Comparison of ENCODE assay signal across 8 cellular contexts in the genomic region with DNA sequence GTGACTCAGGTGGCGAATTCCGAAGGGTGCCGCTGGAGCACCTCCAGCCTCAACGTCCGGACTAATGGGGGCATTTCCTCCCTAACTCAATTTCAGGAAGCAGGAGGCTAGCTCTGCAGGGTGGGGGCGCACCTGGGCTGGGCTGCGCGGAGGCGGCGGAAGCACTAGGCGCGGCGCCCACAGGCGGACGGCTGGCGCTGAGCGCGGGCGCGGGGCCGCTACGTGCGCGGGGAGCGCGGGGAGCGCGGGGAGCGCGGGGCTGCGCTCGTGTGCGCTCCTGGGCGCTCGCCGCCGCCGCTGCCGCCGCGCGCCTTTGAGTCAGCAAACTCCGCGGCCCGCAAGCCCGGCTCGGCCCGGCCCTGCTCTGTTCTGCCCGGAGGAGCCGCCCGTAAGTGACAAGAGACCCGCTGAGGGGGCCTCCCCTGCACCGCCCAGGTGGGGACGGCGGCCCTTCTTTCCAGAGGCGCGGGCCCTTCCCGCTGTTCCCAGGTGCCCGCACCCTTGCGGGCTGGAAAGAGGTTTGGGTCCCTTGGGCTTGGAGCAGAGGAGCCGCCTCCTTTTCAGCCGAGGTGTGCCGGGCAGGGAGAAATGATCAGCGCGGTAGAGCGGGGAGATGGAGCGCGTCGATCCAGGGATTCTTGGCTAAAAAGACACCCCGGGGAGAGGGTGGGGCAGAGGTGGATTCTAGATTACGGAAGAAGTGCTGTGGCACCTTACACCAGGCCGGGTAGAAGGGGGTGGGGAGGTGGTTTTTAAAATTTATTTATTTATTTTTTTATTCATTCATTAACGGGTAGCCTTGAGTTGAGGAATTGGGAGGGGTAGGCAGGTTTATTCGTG. TPM values are rescaled to one million over a fixed set of nuclear protein-coding genes. Genes with fewer than 3 reads are reported as not detected.
A peak's percentile ranks its signal among the peaks of the same experiment; 100 is the strongest.
DNase-seq lines count a peak whose midpoint lies in the region; ATAC-seq and TF ChIP-seq lines count a peak whose summit lies in the region.

A gene with protein sequence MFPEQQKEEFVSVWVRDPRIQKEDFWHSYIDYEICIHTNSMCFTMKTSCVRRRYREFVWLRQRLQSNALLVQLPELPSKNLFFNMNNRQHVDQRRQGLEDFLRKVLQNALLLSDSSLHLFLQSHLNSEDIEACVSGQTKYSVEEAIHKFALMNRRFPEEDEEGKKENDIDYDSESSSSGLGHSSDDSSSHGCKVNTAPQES (plus strand): TSS at position 164 of the 840 bp plus-strand sequence. CDS start 54,581 bp downstream, outside the sequence.

- intact Hi-C loops in naive thymus-derived CD4-positive, alpha-beta T cell (cut with micrococcal nuclease), result loop anchor here (1.0 to 5.0 kb wide), 10 partner anchors 73 to 1450 kb away; a partner anchor contains a TSS

- CTCF ChIA-PET in naive thymus-derived CD4-positive, alpha-beta T cell (lab: Charles Lee), result interaction anchor here (0.7 to 1.0 kb wide), 3 partner anchors 82 to 95 kb away, joined by 3 to 4 read pairs (median 3); no protein-coding TSS in a partner anchor

- H3K27ac Mint-ChIP-seq in naive thymus-derived CD4-positive, alpha-beta T cell, result peak within 1 kb of the TSS; percentile 45 to 91 (median 82)
- H3K27ac Mint-ChIP-seq in stimulated activated naive B cell treated with anti-CD40 and anti-IgM and Interleukin-4, amounts not matched to agents 10 μg/mL and 1 μg/mL and 100 μg/mL, for 72 hours, result peak within 1 kb of the TSS; percentile 95

- no peaks in the 10 kb centered on the region for H3K27me3 ChIP-seq in naive thymus-derived CD4-positive, alpha-beta T cell (ENCODE audit: control insufficient read depth in 2 of 2, insufficient read depth in 2 of 2, low read length in 2 of 2)

- peak within 1 kb of the TSS; percentile 58 for H3K27ac ChIP-seq in naive thymus-derived CD4-positive, alpha-beta T cell (ENCODE audit: low read depth, low read length)

- peaks cover 22 to 41% (median 35%) of the 10 kb centered on the region in 7 donors for H3K4me1 Mint-ChIP-seq in naive thymus-derived CD4-positive, alpha-beta T cell
- H3K4me1 Mint-ChIP-seq in stimulated activated naive B cell treated with anti-CD40 and anti-IgM and Interleukin-4, amounts not matched to agents 10 μg/mL and 1 μg/mL and 100 μg/mL, for 72 hours, result peaks cover 24 to 50% of the 10 kb centered on the region in 2 donors

- H3K9me3 ChIP-seq in naive thymus-derived CD4-positive, alpha-beta T cell (ENCODE audit: control insufficient read depth in 2 of 3, low read length in 3 of 3), result no peaks in the 10 kb centered on the region

- no peaks in the 10 kb centered on the region for H3K9me3 Mint-ChIP-seq in naive thymus-derived CD4-positive, alpha-beta T cell
- H3K9me3 Mint-ChIP-seq in stimulated activated naive B cell treated with anti-CD40 and anti-IgM and Interleukin-4, amounts not matched to agents 10 μg/mL and 1 μg/mL and 100 μg/mL, for 72 hours, result no peaks in the 10 kb centered on the region

- POLR2A ChIA-PET in naive thymus-derived CD4-positive, alpha-beta T cell (lab: Charles Lee), result interaction anchor here (0.6 to 2.3 kb wide), 5 partner anchors 78 to 212 kb away, joined by 3 to 20 read pairs (median 3); a partner anchor contains a TSS

- H3K36me3 ChIP-seq in naive thymus-derived CD4-positive, alpha-beta T cell (ENCODE audit: control insufficient read depth in 2 of 3, insufficient read depth in 3 of 3, low read length in 3 of 3), result no peaks in the 10 kb centered on the region

- peaks cover 0 to 13% (median 0%) of the 10 kb centered on the region in 5 donors for H3K27me3 Mint-ChIP-seq in naive thymus-derived CD4-positive, alpha-beta T cell
- H3K27me3 Mint-ChIP-seq in stimulated activated naive B cell treated with anti-CD40 and anti-IgM and Interleukin-4, amounts not matched to agents 10 μg/mL and 1 μg/mL and 100 μg/mL, for 72 hours, result no peaks in the 10 kb centered on the region

- peak within 1 kb of the TSS; percentile 15; the same call in 1 of the 2 replicates for H3K4me3 ChIP-seq in AG10803 (ENCODE audit: low read length)
- H3K4me3 ChIP-seq in epithelial cell of proximal tubule (ENCODE audit: low read depth, low read length), result peak within 1 kb of the TSS; percentile 89
- H3K4me3 ChIP-seq in naive thymus-derived CD4-positive, alpha-beta T cell (ENCODE audit: low read length), result peak within 1 kb of the TSS; percentile 88

- peaks cover 0 to 17% (median 0%) of the 10 kb centered on the region in 5 donors for H3K36me3 Mint-ChIP-seq in naive thymus-derived CD4-positive, alpha-beta T cell
- H3K36me3 Mint-ChIP-seq in stimulated activated naive B cell treated with anti-CD40 and anti-IgM and Interleukin-4, amounts not matched to agents 10 μg/mL and 1 μg/mL and 100 μg/mL, for 72 hours, result peaks cover 4 to 5% of the 10 kb centered on the region in 2 donors

- TF ChIP-seq CTCF in AG10803 (conservative IDR thresholded peaks at IDR 0.05; ENCODE audit: low read length), result no peak
- peak; percentile 56 for TF ChIP-seq CTCF in epithelial cell of proximal tubule (conservative IDR thresholded peaks at IDR 0.05; ENCODE audit: low read depth, low read length)

- H3K4me1 ChIP-seq in naive thymus-derived CD4-positive, alpha-beta T cell (ENCODE audit: control insufficient read depth in 2 of 2, insufficient read depth in 2 of 2, low read length in 2 of 2), result peaks cover 25 to 30% of the 10 kb centered on the region in 2 donors

- H3K4me3 Mint-ChIP-seq in naive thymus-derived CD4-positive, alpha-beta T cell, result peak within 1 kb of the TSS; percentile 78 to 94 (median 91)
- peak within 1 kb of the TSS; percentile 98 for H3K4me3 Mint-ChIP-seq in stimulated activated naive B cell treated with anti-CD40 and anti-IgM and Interleukin-4, amounts not matched to agents 10 μg/mL and 1 μg/mL and 100 μg/mL, for 72 hours

- ATAC-seq in GM19043 (IDR thresholded peaks at IDR 0.05; ENCODE audit: low read depth, unreplicated experiment) (peak; percentile 70), HG03378 (IDR thresholded peaks at IDR 0.05; ENCODE audit: unreplicated experiment) (peak; percentile 36)
- peak; percentile 90 for ATAC-seq in naive thymus-derived CD4-positive, alpha-beta T cell
- ATAC-seq in stimulated activated naive B cell treated with anti-CD40 and anti-IgM and Interleukin-4, amounts not matched to agents 10 μg/mL and 1 μg/mL and 100 μg/mL, for 72 hours (replicated peaks), result peak; percentile 59 to 70

- DNase-seq in AG10803 (ENCODE audit: low read depth) (no peak), NCI-H748 (lab: John Stamatoyannopoulos, UW; ENCODE audit: unreplicated experiment) (peak; percentile 84), epithelial cell of proximal tubule (ENCODE audit: low read depth) (no peak)
- DNase-seq in activated CD8-positive, alpha-beta memory T cell treated with anti-CD3 and anti-CD28 coated beads for 48 hours (ENCODE audit: low read depth in 2 of 3, low spot score in 2 of 3), result peak in 2 of 3 experiments; percentile 27 to 54
- DNase-seq in naive thymus-derived CD4-positive, alpha-beta T cell, result peak; percentile 52 to 74 (median 72)
- peak; percentile 67 for DNase-seq in stimulated activated naive B cell treated with anti-CD40 and anti-IgM and Interleukin-4, amounts not matched to agents 10 μg/mL and 1 μg/mL and 100 μg/mL, for 72 hours

RNA-seq across cellular contexts. Expression of the gene that starts here (rescaled TPM):
- 18.8 and 29.0 TPM in 2 replicates for total RNA-seq in epithelial cell of proximal tubule
- 10 to 100 TPM in 2 of 5 experiments, 1 to 10 TPM in 3; 5.0 to 37.0 (median 6.3) TPM for total RNA-seq in naive thymus-derived CD4-positive, alpha-beta T cell
- 10 to 100 TPM in 1 of 2 donors, 1 to 10 TPM in 1; 7.2 to 11.3 TPM for polyA plus RNA-seq in naive thymus-derived CD4-positive, alpha-beta T cell

Comparison
In these comparisons a context has a peak if more than half of its experiments do, and no peak if none do; other contexts are left out.
1. DNase-seq: peak in NCI-H748 (single experiment), activated CD8-positive, alpha-beta memory T cell treated with anti-CD3 and anti-CD28 coated beads for 48 hours (2 of 3), naive thymus-derived CD4-positive, alpha-beta T cell (9 of 9) and stimulated activated naive B cell treated with anti-CD40 and anti-IgM and Interleukin-4, amounts not matched to agents 10 μg/mL and 1 μg/mL and 100 μg/mL, for 72 hours (single experiment); none in AG10803 (single experiment) and epithelial cell of proximal tubule (single experiment).
2. H3K4me3 ChIP-seq: peak in every context shown above with its lines; median percentile 89 in epithelial cell of proximal tubule; 88 in naive thymus-derived CD4-positive, alpha-beta T cell; 15 in AG10803.
3. ATAC-seq: peak in every context shown above with its lines; median percentile 90 in naive thymus-derived CD4-positive, alpha-beta T cell; 70 in GM19043; 64 in stimulated activated naive B cell treated with anti-CD40 and anti-IgM and Interleukin-4, amounts not matched to agents 10 μg/mL and 1 μg/mL and 100 μg/mL, for 72 hours; 36 in HG03378.